3 cellular contexts compared by ENCODE assay signal in genomic region chr5:149298857-149299404, GRCh38.
TF ChIP-seq lines count a peak whose summit lies in the region.

No MANE protein-coding gene starts in this region.

TF ChIP-seq in HEK293, 187 proteins besides CTCF, POLR2A, EP300 and RAD21:
- TF ChIP-seq GLIS1 (tag by site-specific recombination; IDR thresholded peaks at IDR 0.05): 0 out of 2 replicates have a peak, but pooled peaks have one; percentile 7
- no peak for TF ChIP-seq ZFP41 (tag by site-specific recombination; IDR thresholded peaks at IDR 0.05; ENCODE audit: borderline replicate concordance)

TF ChIP-seq in K562, 482 proteins besides CTCF, POLR2A, EP300 and RAD21:
- TF ChIP-seq ETV1 (tag; conservative IDR thresholded peaks at IDR 0.05; ENCODE audit: low read depth): peak; percentile 12; the same call in 1 of the 2 replicates
- peak; percentile 29; the same call in 1 of the 2 replicates for TF ChIP-seq GABPA (tag; conservative IDR thresholded peaks at IDR 0.05; ENCODE audit: low read depth)
- TF ChIP-seq MCM7 (IDR thresholded peaks at IDR 0.05): no peak
- 0 out of 2 replicates have a peak, but pooled peaks have one; percentile 19 for TF ChIP-seq SMAD4 (CRISPR knock-in tag; conservative IDR thresholded peaks at IDR 0.05)
- no peak for TF ChIP-seq MTA3 (IDR thresholded peaks at IDR 0.05; ENCODE audit: borderline replicate concordance)
- TF ChIP-seq ARNT (IDR thresholded peaks at IDR 0.05): no peak

TF ChIP-seq in liver, 16 proteins besides CTCF, POLR2A, EP300 and RAD21:
- TF ChIP-seq FOXA2 (IDR thresholded peaks at IDR 0.05) (no peak), RXRA (IDR thresholded peaks at IDR 0.05) (peak in 1 of 2 donors; percentile 9), NR2F2 (IDR thresholded peaks at IDR 0.05) (peak; percentile 83), SP1 (IDR thresholded peaks at IDR 0.05) (peak; percentile 18)
